ENCODE assay signal across 8 cellular contexts in genomic region chr1:37922767-37923550, GRCh38. TPM values are rescaled to one million over a fixed set of nuclear protein-coding genes. Genes with fewer than 3 reads are reported as not detected.
DNase-seq lines count a peak whose midpoint lies in the region; ATAC-seq, FAIRE-seq and TF ChIP-seq lines count a peak whose summit lies in the region.

No MANE protein-coding gene starts in this region.

- DNase-seq in heart right ventricle (no peak), left ventricle myocardium inferior (no peak), activated B cell treated with CpG ODN at 0.5 μM for 24 hours (peak; percentile 41), left colon (no peak), D721Med (ENCODE audit: insufficient read length, low spot score) (no peak)

- no peaks in the 10 kb centered on the region for H3K9me3 Mint-ChIP-seq in activated B cell treated with CpG ODN at 0.5 μM for 24 hours

- H3K27me3 ChIP-seq in heart right ventricle (no peaks in the 10 kb centered on the region), left ventricle myocardium inferior (ENCODE audit: low read depth) (no peaks in the 10 kb centered on the region)

- H3K4me3 ChIP-seq in heart right ventricle (no peak overlapping the region), left ventricle myocardium inferior (no peak overlapping the region)

- intact Hi-C loops in heart right ventricle (cut with DNase I) = no loop called here
- intact Hi-C loops in left ventricle myocardium inferior (cut with micrococcal nuclease) = no loop called here
- intact Hi-C loops in activated B cell treated with CpG ODN at 0.5 μM for 24 hours (cut with micrococcal nuclease) = loop anchor here (1.0 to 2.0 kb wide), 5 partner anchors 8 to 232 kb away; partner anchors contain the start of genes INPP5B and SF3A3
- intact Hi-C loops in left colon (cut with DNase I, micrococcal nuclease) = no loop called here

- peaks cover 82% of the 10 kb centered on the region for H3K4me1 Mint-ChIP-seq in activated B cell treated with CpG ODN at 0.5 μM for 24 hours

- no peak for FAIRE-seq in D721Med (lab: Jason Lieb, UNC)

- ATAC-seq in heart right ventricle (peak in 5 of 8 donors; percentile 15 to 42 (median 34)), HG03196 (IDR thresholded peaks at IDR 0.05; ENCODE audit: unreplicated experiment) (peak; percentile 45), activated B cell treated with CpG ODN at 0.5 μM for 24 hours (ENCODE audit: low read depth) (peak; percentile 90), HG03280 (IDR thresholded peaks at IDR 0.05; ENCODE audit: unreplicated experiment) (no peak), left colon (no peak), HG02840 (IDR thresholded peaks at IDR 0.05; ENCODE audit: low FRiP score, unreplicated experiment) (no peak)

- H3K27ac Mint-ChIP-seq in activated B cell treated with CpG ODN at 0.5 μM for 24 hours = peak overlapping the region; percentile 79

- TF ChIP-seq CTCF in heart right ventricle (IDR thresholded peaks at IDR 0.05) (no peak), left ventricle myocardium inferior (IDR thresholded peaks at IDR 0.05; ENCODE audit: borderline replicate concordance) (no peak), activated B cell treated with CpG ODN at 0.5 μM for 24 hours (IDR thresholded peaks at IDR 0.05) (no peak), D721Med (IDR thresholded peaks at IDR 0.05; ENCODE audit: insufficient read depth, missing control alignments) (no peak)

- WGBS in heart right ventricle, 2 donors = 76 to 90% methylated on average over 4 of the region's 4 CpGs

- peaks cover 8% of the 10 kb centered on the region for H3K36me3 Mint-ChIP-seq in activated B cell treated with CpG ODN at 0.5 μM for 24 hours (ENCODE audit: low read depth)

- H3K36me3 ChIP-seq in heart right ventricle (peaks cover 0 to 58% (median 8%) of the 10 kb centered on the region in 9 donors), left ventricle myocardium inferior (no peaks in the 10 kb centered on the region)

- H3K4me3 Mint-ChIP-seq in activated B cell treated with CpG ODN at 0.5 μM for 24 hours = peak overlapping the region; percentile 35

- H3K4me1 ChIP-seq in heart right ventricle (peaks cover 0 to 59% (median 24%) of the 10 kb centered on the region in 9 donors), left ventricle myocardium inferior (peaks cover 59% of the 10 kb centered on the region)

- POLR2A ChIA-PET in activated B cell treated with CpG ODN at 0.5 μM for 24 hours (lab: Charles Lee) = interaction anchor here (0.6 to 3.2 kb wide), 14 partner anchors 8 to 448 kb away, joined by 3 to 32 read pairs (median 4); partner anchors contain the start of genes INPP5B, MTF1, SF3A3 and ZC3H12A

- no peaks in the 10 kb centered on the region for H3K9me3 ChIP-seq in heart right ventricle
- no peaks in the 10 kb centered on the region for H3K9me3 ChIP-seq in left ventricle myocardium inferior (replicated peaks)

- no peaks in the 10 kb centered on the region for H3K27me3 Mint-ChIP-seq in activated B cell treated with CpG ODN at 0.5 μM for 24 hours

- CTCF ChIA-PET in activated B cell treated with CpG ODN at 0.5 μM for 24 hours (lab: Charles Lee) = interaction anchor here (2.4 to 3.1 kb wide), 3 partner anchors 9 to 32 kb away, joined by 6 to 14 read pairs (median 11); no protein-coding TSS in a partner anchor

- H3K27ac ChIP-seq in heart right ventricle = peak overlapping the region in 1 of 10 donors; percentile 54
- H3K27ac ChIP-seq in left ventricle myocardium inferior (replicated peaks) = no peak overlapping the region

RNA-seq across cellular contexts. Expression of gene INPP5B, which starts 23.9 kb away (rescaled TPM):
- total RNA-seq in heart right ventricle = 10 to 100 TPM in 9 of 10 donors, 1 to 10 TPM in 1; 8.7 to 16.7 (median 12.5) TPM
- 10 to 100 TPM in 1 of 2 donors, 1 to 10 TPM in 1; 4.1 to 17.3 TPM for polyA plus RNA-seq in heart right ventricle
- total RNA-seq in left ventricle myocardium inferior = 10.9 TPM
- 63.4 and 70.3 TPM in 2 replicates for total RNA-seq in activated B cell treated with CpG ODN at 0.5 μM for 24 hours
- 10 to 100 TPM; 21.6 to 25.2 TPM for total RNA-seq in left colon

Comparison
In these comparisons a context has a peak if more than half of its experiments do, and no peak if none do; other contexts are left out.
1. ATAC-seq: peak in heart right ventricle (5 of 8), HG03196 (single experiment) and activated B cell treated with CpG ODN at 0.5 μM for 24 hours (single experiment); none in HG03280 (single experiment), left colon (single experiment) and HG02840 (single experiment).